Comparison of ENCODE assay signal across 1 cellular context in the genomic region with DNA sequence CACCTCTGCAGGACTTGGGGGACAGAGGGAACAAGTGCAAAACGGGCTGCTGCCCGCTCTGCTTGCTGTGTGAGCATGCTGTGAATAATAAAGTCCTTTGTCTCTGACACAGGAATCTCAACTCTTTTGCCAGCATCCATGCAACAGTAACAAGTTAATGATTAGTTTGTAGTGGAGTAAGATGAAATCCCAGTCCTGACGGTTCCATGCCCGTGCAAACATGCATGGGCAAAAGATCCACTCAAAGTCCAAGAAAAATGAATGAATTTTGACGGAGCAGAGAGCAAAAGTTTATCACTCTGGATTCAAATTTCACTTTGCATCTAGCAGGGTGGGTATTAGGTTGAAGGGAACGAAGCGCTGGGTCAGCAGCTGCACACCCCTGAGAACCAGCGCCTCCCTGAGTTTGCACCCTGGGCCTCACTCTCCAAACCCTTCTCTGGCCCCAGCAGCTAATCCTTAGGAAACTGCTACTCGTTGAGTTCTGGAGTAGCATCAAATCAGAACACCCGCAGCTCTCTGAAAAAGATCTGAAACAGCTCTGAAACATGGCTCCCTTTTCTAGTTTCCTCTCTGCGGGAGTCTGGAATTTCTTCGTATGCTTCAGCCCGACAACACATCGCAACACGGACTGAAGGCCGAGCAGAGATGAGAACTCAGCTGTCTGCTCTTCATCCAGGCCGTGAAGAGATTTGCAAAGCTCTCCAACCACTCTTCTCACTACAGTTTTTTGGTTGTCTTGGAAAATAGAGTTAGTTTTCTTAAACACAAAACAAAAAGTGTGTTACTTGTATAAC.
TF ChIP-seq lines count a peak whose summit lies in the region.

No MANE protein-coding gene starts in this region.

TF ChIP-seq in liver, 16 proteins besides CTCF, POLR2A, EP300 and RAD21 (continued from another document):
- TF ChIP-seq, protein P1, sequence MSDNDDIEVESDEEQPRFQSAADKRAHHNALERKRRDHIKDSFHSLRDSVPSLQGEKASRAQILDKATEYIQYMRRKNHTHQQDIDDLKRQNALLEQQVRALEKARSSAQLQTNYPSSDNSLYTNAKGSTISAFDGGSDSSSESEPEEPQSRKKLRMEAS (IDR thresholded peaks at IDR 0.05): no peak
- TF ChIP-seq JUND (IDR thresholded peaks at IDR 0.05) (no peak), NR2F2 (IDR thresholded peaks at IDR 0.05) (no peak), TAF1 (conservative IDR thresholded peaks at IDR 0.05) (no peak), RXRA (IDR thresholded peaks at IDR 0.05) (peak in 1 of 2 donors; percentile 55), HNF4G (IDR thresholded peaks at IDR 0.05) (peak; percentile 34), EGR1 (IDR thresholded peaks at IDR 0.05; ENCODE audit: low read depth in 2 of 2) (no peak), GABPA (IDR thresholded peaks at IDR 0.05 in 1 of 2, conservative IDR thresholded peaks at IDR 0.05 in 1 of 2) (no peak), FOXA1 (IDR thresholded peaks at IDR 0.05) (no peak)
- TF ChIP-seq, protein P2, sequence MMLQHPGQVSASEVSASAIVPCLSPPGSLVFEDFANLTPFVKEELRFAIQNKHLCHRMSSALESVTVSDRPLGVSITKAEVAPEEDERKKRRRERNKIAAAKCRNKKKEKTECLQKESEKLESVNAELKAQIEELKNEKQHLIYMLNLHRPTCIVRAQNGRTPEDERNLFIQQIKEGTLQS (IDR thresholded peaks at IDR 0.05): no peak
TF ChIP-seq in liver: peak in this region for 4.
